28 cellular contexts compared by ENCODE assay signal in the genomic region with DNA sequence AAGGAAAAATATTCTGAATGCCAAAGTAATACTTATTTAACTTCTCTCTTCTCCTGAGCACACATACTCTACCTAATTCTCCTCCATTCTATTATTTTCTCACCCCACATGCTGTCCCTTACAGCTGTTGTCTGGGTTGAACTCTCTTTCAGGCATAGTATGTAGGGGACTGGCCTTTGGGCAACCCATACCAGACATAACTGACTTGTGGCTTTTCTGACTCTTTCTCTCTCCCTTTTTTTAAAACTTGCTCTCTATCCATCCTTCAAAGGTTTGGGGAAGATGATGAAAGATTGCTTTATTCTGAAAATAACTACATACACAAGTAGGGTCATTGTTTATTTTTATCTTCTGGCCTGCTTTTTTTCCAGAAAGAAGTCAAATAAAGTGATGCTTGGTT.
"Had no signal": no experiment of that assay in that cellular context is flagged by ENCODE, and none has a peak within 500 bp of the region (broad histone marks: within the 10 kb centered on the region; RNA-seq: fewer than 3 reads in every experiment).

No MANE protein-coding gene starts in this region.

- H3K27ac Mint-ChIP-seq: memory B cell; stimulated activated naive B cell treated with anti-CD40 and anti-IgM and Interleukin-4, amounts not matched to agents 10 μg/mL and 1 μg/mL and 100 μg/mL, for 72 hours; stimulated activated naive CD8-positive, alpha-beta T cell treated with anti-CD3 and anti-CD28 coated beads, Interleukin-15, Interleukin-2, amounts not matched to agents 100 ng/mL and 50 ng/mL, for 24 hours had no signal

- H3K4me3 ChIP-seq: esophagus muscularis mucosa, lung, ovary, psoas muscle, sigmoid colon, skin epidermis, thoracic aorta, tibial nerve, upper lobe of left lung had no signal

- H3K9me3 Mint-ChIP-seq: endodermal cell; memory B cell; naive thymus-derived CD8-positive, alpha-beta T cell; stimulated activated naive B cell treated with anti-CD40 and anti-IgM and Interleukin-4, amounts not matched to agents 10 μg/mL and 1 μg/mL and 100 μg/mL, for 72 hours; stimulated activated naive CD8-positive, alpha-beta T cell treated with anti-CD3 and anti-CD28 coated beads, Interleukin-15, Interleukin-2, amounts not matched to agents 100 ng/mL and 50 ng/mL, for 24 hours had no signal

- H3K4me1 Mint-ChIP-seq: memory B cell had no signal

- H3K4me3 Mint-ChIP-seq: endodermal cell; immature natural killer cell; memory B cell; naive thymus-derived CD8-positive, alpha-beta T cell; stimulated activated naive B cell treated with anti-CD40 and anti-IgM and Interleukin-4, amounts not matched to agents 10 μg/mL and 1 μg/mL and 100 μg/mL, for 72 hours; stimulated activated naive CD8-positive, alpha-beta T cell treated with anti-CD3 and anti-CD28 coated beads, Interleukin-15, Interleukin-2, amounts not matched to agents 100 ng/mL and 50 ng/mL, for 24 hours had no signal

- H3K9me3 ChIP-seq: esophagus muscularis mucosa, ovary, psoas muscle, sigmoid colon, thoracic aorta, tibial nerve, upper lobe of left lung had no signal

- ATAC-seq: foreskin keratinocyte; left colon; left ventricle myocardium superior; naive thymus-derived CD8-positive, alpha-beta T cell; psoas muscle; right cardiac atrium; stimulated activated naive B cell treated with anti-CD40 and anti-IgM and Interleukin-4, amounts not matched to agents 10 μg/mL and 1 μg/mL and 100 μg/mL, for 72 hours had no signal

- H3K27me3 ChIP-seq: esophagus muscularis mucosa, foreskin keratinocyte, ovary, sigmoid colon, tibial nerve, upper lobe of left lung had no signal

- H3K27ac ChIP-seq: esophagus muscularis mucosa, foreskin keratinocyte, ovary, psoas muscle, sigmoid colon, skin epidermis, thoracic aorta, tibial nerve, upper lobe of left lung had no signal

- H3K36me3 Mint-ChIP-seq: memory B cell had no signal

- H3K27me3 Mint-ChIP-seq: memory B cell; naive thymus-derived CD8-positive, alpha-beta T cell; stimulated activated naive B cell treated with anti-CD40 and anti-IgM and Interleukin-4, amounts not matched to agents 10 μg/mL and 1 μg/mL and 100 μg/mL, for 72 hours; stimulated activated naive CD8-positive, alpha-beta T cell treated with anti-CD3 and anti-CD28 coated beads, Interleukin-15, Interleukin-2, amounts not matched to agents 100 ng/mL and 50 ng/mL, for 24 hours had no signal

- H3K4me1 ChIP-seq: foreskin keratinocyte, sigmoid colon, tibial nerve, upper lobe of left lung had no signal

- DNase-seq: effector CD8-positive, alpha-beta T cell; endodermal cell; foreskin keratinocyte; glutamatergic neuron; hypothalamus; immature natural killer cell; islet precursor cell; kidney glomerular epithelial cell; left colon; left ventricle myocardium superior; naive thymus-derived CD8-positive, alpha-beta T cell; occipital lobe; ovary; posterior cingulate gyrus; psoas muscle; right cardiac atrium; sigmoid colon; stimulated activated CD4-positive, alpha-beta T cell treated with anti-CD3 and anti-CD28 coated beads, Interleukin-15, amount 100 ng/mL, for 24 hours; stimulated activated CD4-positive, alpha-beta T cell treated with anti-CD3 and anti-CD28 coated beads, Interleukin-2, amount 100 ng/mL, for 48 hours; stimulated activated naive B cell treated with anti-CD40 and anti-IgM and Interleukin-4, amounts not matched to agents 10 μg/mL and 1 μg/mL and 100 μg/mL, for 72 hours; upper lobe of left lung had no signal

- H3K36me3 ChIP-seq: esophagus muscularis mucosa, ovary, sigmoid colon, thoracic aorta, tibial nerve, upper lobe of left lung had no signal
